Comparison of ENCODE assay signal across 1 cellular context in genomic region chr1:193580419-193580818, GRCh38.
TF ChIP-seq lines count a peak whose summit lies in the region.

No MANE protein-coding gene starts in this region.

TF ChIP-seq in K562, 482 proteins besides CTCF, POLR2A, EP300 and RAD21 (continued from another document):
- TF ChIP-seq NKRF (IDR thresholded peaks at IDR 0.05; ENCODE audit: borderline replicate concordance), result no peak
- no peak for TF ChIP-seq ZNF511 (CRISPR knock-in tag; IDR thresholded peaks at IDR 0.05)
- no peak for TF ChIP-seq ZNF551 (CRISPR knock-in tag; IDR thresholded peaks at IDR 0.05)
- peak; percentile 29; the same call in 1 of the 2 replicates for TF ChIP-seq MAFF (IDR thresholded peaks at IDR 0.05; ENCODE audit: low read length)
- no peak for TF ChIP-seq TAF15 (IDR thresholded peaks at IDR 0.05; ENCODE audit: low read depth, low read length)
- TF ChIP-seq ZNF316 (IDR thresholded peaks at IDR 0.05), result 0 out of 2 replicates have a peak, but pooled peaks have one; percentile 2
- TF ChIP-seq ZNF146 (CRISPR knock-in tag; IDR thresholded peaks at IDR 0.05; ENCODE audit: unreplicated experiment), result no peak
- TF ChIP-seq CHD4 (IDR thresholded peaks at IDR 0.05; ENCODE audit: insufficient read depth, insufficient replicate concordance, low read depth, low read length, poor library complexity, severe bottlenecking), result no peak
- no peak for TF ChIP-seq KLF6 (CRISPR knock-in tag; IDR thresholded peaks at IDR 0.05; ENCODE audit: borderline replicate concordance)
- TF ChIP-seq RBM22 (IDR thresholded peaks at IDR 0.05; ENCODE audit: low read depth, low read length, poor library complexity, severe bottlenecking), result no peak
- no peak for TF ChIP-seq E2F8 (IDR thresholded peaks at IDR 0.05; ENCODE audit: low read depth, partially characterized antibody)
- no peak for TF ChIP-seq TFAM (CRISPR knock-in tag; conservative IDR thresholded peaks at IDR 0.05)
